ENCODE assay signal across 18 cellular contexts in the genomic region with DNA sequence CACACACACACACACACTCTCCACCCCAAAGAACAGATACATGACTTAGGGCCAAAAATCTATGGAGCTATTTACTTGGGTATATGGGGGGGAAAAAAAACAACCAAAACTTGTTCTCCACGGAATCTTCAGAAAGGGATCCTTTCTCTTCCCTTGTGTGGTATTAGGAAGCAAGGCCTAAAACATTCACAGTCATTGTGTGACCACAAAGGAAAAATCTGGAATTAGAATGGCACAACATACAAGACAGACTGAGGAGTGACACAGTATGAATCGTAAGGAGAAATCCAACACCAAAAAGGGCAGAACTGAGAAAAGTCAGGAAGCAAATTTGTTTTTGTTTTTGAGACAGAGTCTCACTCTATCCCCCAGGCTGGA.
DNase-seq lines count a peak whose midpoint lies in the region; ATAC-seq, FAIRE-seq and TF ChIP-seq lines count a peak whose summit lies in the region.
"Had no signal": no experiment of that assay in that cellular context is flagged by ENCODE, and none has a peak within 500 bp of the region (broad histone marks: within the 10 kb centered on the region; RNA-seq: fewer than 3 reads in every experiment).

No MANE protein-coding gene starts in this region.

- no peak overlapping the region for H2AFZ ChIP-seq in GM23248

- H3K4me3 ChIP-seq in A549 (no peak overlapping the region), GM23248 (no peak overlapping the region), fibroblast of the aortic adventitia (ENCODE audit: low read depth, low read length) (no peak overlapping the region), transverse colon (no peak overlapping the region)
- H3K4me3 ChIP-seq: body of pancreas, esophagus muscularis mucosa, lower lobe of right lung had no signal

- H3F3A ChIP-seq in GM23248 (ENCODE audit: insufficient read depth) = 0 out of 2 replicates have a peak, but pooled peaks cover 4% of the 10 kb centered on the region

- POLR2A ChIA-PET in A549 (lab: Yijun Ruan, JAX) (no interaction called here), WTC11 (lab: Charles Lee) (no interaction called here)

- in situ Hi-C loops in GM23248 (cut with MboI) = no loop called here
- in situ Hi-C loops in transverse colon (cut with MboI; ENCODE audit: low pct_ligation_motif_present in 1 of 4, low pct_unique_long_range_greater_than_20kb in 1 of 4, low sequenced_read_pairs in 3 of 4) = no loop called here

- H3K9me2 ChIP-seq in GM23248 (ENCODE audit: insufficient read depth) = no peaks in the 10 kb centered on the region

- H3K4me1 Mint-ChIP-seq in WTC11 (no peaks in the 10 kb centered on the region), mesothelial cell of epicardium (no peaks in the 10 kb centered on the region)

- WGBS in A549 (ENCODE audit: missing lambda C conversion rate) = 74% methylated on average over 2 of the region's 2 CpGs
- WGBS in GM23248 (ENCODE audit: low coverage in 1 of 2, low lambda C conversion rate in 2 of 2, missing lambda C conversion rate in 2 of 2), 2 experiments = 49 to 57% methylated on average over 2 of the region's 2 CpGs
- WGBS in transverse colon (ENCODE audit: low coverage in 1 of 2), 2 donors = 87 to 94% methylated on average over 2 of the region's 2 CpGs

- peak overlapping the region; percentile 34; the same call in 1 of the 2 replicates for H3K27ac Mint-ChIP-seq in WTC11
- H3K27ac Mint-ChIP-seq in mesothelial cell of epicardium = no peak overlapping the region
- H3K27ac Mint-ChIP-seq: activated T-helper 17 cell treated with anti-CD3 and anti-CD28 coated beads, Interleukin-2, amount 50 U/mL, for 72 hours; nephron had no signal

- H3K4me1 ChIP-seq in A549 (no peaks in the 10 kb centered on the region), GM23248 (ENCODE audit: insufficient read depth) (peaks cover 15% of the 10 kb centered on the region; the same call in 1 of the 2 replicates), transverse colon (no peaks in the 10 kb centered on the region)
- H3K4me1 ChIP-seq: esophagus muscularis mucosa, lower lobe of right lung had no signal

- H4K20me1 ChIP-seq in GM23248 (ENCODE audit: insufficient read depth) = no peaks in the 10 kb centered on the region

- H3K27me3 ChIP-seq in GM23248 (replicated peaks; ENCODE audit: insufficient read depth) (no peaks in the 10 kb centered on the region), transverse colon (no peaks in the 10 kb centered on the region)
- H3K27me3 ChIP-seq: body of pancreas, esophagus muscularis mucosa had no signal

- H3K9ac ChIP-seq in GM23248 = 0 out of 2 replicates have a peak overlapping the region, but pooled peaks have one; percentile 16

- H3K9me3 Mint-ChIP-seq in WTC11 (0 out of 2 replicates have a peak, but pooled peaks cover 8% of the 10 kb centered on the region), mesothelial cell of epicardium (peaks cover 4% of the 10 kb centered on the region)
- H3K9me3 Mint-ChIP-seq: activated T-helper 17 cell treated with anti-CD3 and anti-CD28 coated beads, Interleukin-2, amount 50 U/mL, for 72 hours; nephron had no signal

- intact Hi-C loops in transverse colon (cut with DNase I; ENCODE audit: low total_unique reads) = no loop called here

- DNase-seq in A549 (ENCODE audit: low read depth in 1 of 2, low spot score in 1 of 2) (no peak), GM23248 (peak; percentile 71), WTC11 (ENCODE audit: low spot score) (no peak), fibroblast of the aortic adventitia (ENCODE audit: low read depth) (peak; percentile 24), transverse colon (no peak), mesothelial cell of epicardium (ENCODE audit: low spot score in 2 of 2, unreplicated experiment in 2 of 2) (no peak), NCI-H345 treated with DMSO at 0.1 percent for 48 hours (lab: John Stamatoyannopoulos, UW; ENCODE audit: unreplicated experiment) (no peak), hypothalamus (lab: John Stamatoyannopoulos, UW) (no peak)
- DNase-seq: body of pancreas, dermis blood vessel endothelial cell, lower lobe of right lung, NCI-H2171, substantia nigra had no signal

- peak; percentile 43 for FAIRE-seq in A549 (lab: Jason Lieb, UNC)
- FAIRE-seq: D721Med had no signal

- H3K9me3 ChIP-seq in A549 (no peaks in the 10 kb centered on the region), GM23248 (ENCODE audit: low read depth) (no peaks in the 10 kb centered on the region), transverse colon (no peaks in the 10 kb centered on the region)
- H3K9me3 ChIP-seq: body of pancreas, esophagus muscularis mucosa, lower lobe of right lung had no signal

- H3K4me2 ChIP-seq in A549 (no peak overlapping the region), GM23248 (ENCODE audit: unreplicated experiment) (peak overlapping the region; percentile 19)

- H3K27ac ChIP-seq in A549 (no peak overlapping the region), GM23248 (peak overlapping the region; percentile 58), transverse colon (no peak overlapping the region)
- H3K27ac ChIP-seq: body of pancreas, esophagus muscularis mucosa, lower lobe of right lung had no signal

- no peak for TF ChIP-seq POLR2A in A549 (IDR thresholded peaks at IDR 0.05; ENCODE audit: low read length)
- no peak for TF ChIP-seq POLR2A in transverse colon (IDR thresholded peaks at IDR 0.05)

- no peak for TF ChIP-seq EP300 in A549 (IDR thresholded peaks at IDR 0.05)
- TF ChIP-seq EP300 in transverse colon (IDR thresholded peaks at IDR 0.05; ENCODE audit: low read depth) = no peak

- H3K36me3 Mint-ChIP-seq in WTC11 (peaks cover 25% of the 10 kb centered on the region), mesothelial cell of epicardium (peaks cover 23% of the 10 kb centered on the region)

- H3K36me3 ChIP-seq in GM23248 (ENCODE audit: low read depth) (peaks cover 4% of the 10 kb centered on the region), transverse colon (peaks cover 0 to 18% (median 5%) of the 10 kb centered on the region in 4 donors)

- H3K27me3 Mint-ChIP-seq in WTC11 (ENCODE audit: low read depth) (no peaks in the 10 kb centered on the region), mesothelial cell of epicardium (ENCODE audit: low read depth) (no peaks in the 10 kb centered on the region)
- H3K27me3 Mint-ChIP-seq: activated T-helper 17 cell treated with anti-CD3 and anti-CD28 coated beads, Interleukin-2, amount 50 U/mL, for 72 hours had no signal

- peaks cover 46% of the 10 kb centered on the region for H3K79me2 ChIP-seq in GM23248 (ENCODE audit: insufficient read depth)

- CTCF ChIA-PET in A549 (lab: Yijun Ruan, JAX) = interaction anchor here (2.9 kb wide), 1 partner anchor 44 kb away, joined by 14 read pairs; no protein-coding TSS in a partner anchor
- CTCF ChIA-PET in WTC11 (lab: Charles Lee) = no interaction called here

- no peak overlapping the region for H3K4me3 Mint-ChIP-seq in WTC11
- H3K4me3 Mint-ChIP-seq in mesothelial cell of epicardium = no peak overlapping the region
- H3K4me3 Mint-ChIP-seq: activated T-helper 17 cell treated with anti-CD3 and anti-CD28 coated beads, Interleukin-2, amount 50 U/mL, for 72 hours; nephron had no signal

- TF ChIP-seq RAD21 in A549 (conservative IDR thresholded peaks at IDR 0.05 in 1 of 2, IDR thresholded peaks at IDR 0.05 in 1 of 2) = no peak

- no peak for TF ChIP-seq CTCF in A549 (IDR thresholded peaks at IDR 0.05)
- TF ChIP-seq CTCF in WTC11 (IDR thresholded peaks at IDR 0.05) = no peak
- no peak for TF ChIP-seq CTCF in fibroblast of the aortic adventitia (IDR thresholded peaks at IDR 0.05; ENCODE audit: insufficient read depth, low read length)
- no peak for TF ChIP-seq CTCF in transverse colon (IDR thresholded peaks at IDR 0.05)
- TF ChIP-seq CTCF in mesothelial cell of epicardium (IDR thresholded peaks at IDR 0.05; ENCODE audit: unreplicated experiment) = no peak

- ATAC-seq in A549 (no peak), WTC11 (no peak)
- ATAC-seq: activated T-helper 17 cell treated with anti-CD3 and anti-CD28 coated beads, Interleukin-2, amount 50 U/mL, for 72 hours; body of pancreas; lower lobe of right lung; Right ventricle myocardium inferior had no signal

TF ChIP-seq in A549, 52 proteins besides CTCF, POLR2A, EP300 and RAD21:
- TF ChIP-seq, protein P1, sequence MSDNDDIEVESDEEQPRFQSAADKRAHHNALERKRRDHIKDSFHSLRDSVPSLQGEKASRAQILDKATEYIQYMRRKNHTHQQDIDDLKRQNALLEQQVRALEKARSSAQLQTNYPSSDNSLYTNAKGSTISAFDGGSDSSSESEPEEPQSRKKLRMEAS (IDR thresholded peaks at IDR 0.05) = no peak
- TF ChIP-seq ZFP36 (IDR thresholded peaks at IDR 0.05; ENCODE audit: borderline replicate concordance, partially characterized antibody) (no peak), ZC3H11A (IDR thresholded peaks at IDR 0.05) (no peak), TP53 (CRISPR knock-in tag; IDR thresholded peaks at IDR 0.05) (no peak), EHMT2 (IDR thresholded peaks at IDR 0.05; ENCODE audit: low read depth) (no peak), HOXB13 (CRISPR knock-in tag; IDR thresholded peaks at IDR 0.05; ENCODE audit: low read depth) (no peak), EHF (CRISPR knock-in tag; IDR thresholded peaks at IDR 0.05) (no peak), HDAC2 (IDR thresholded peaks at IDR 0.05) (no peak), POLR2AphosphoS2 (conservative IDR thresholded peaks at IDR 0.05; ENCODE audit: low read length) (no peak), TFCP2L1 (CRISPR knock-in tag; IDR thresholded peaks at IDR 0.05) (no peak)

TF ChIP-seq in WTC11, 78 proteins besides CTCF, POLR2A, EP300 and RAD21 (continues in another document):
- TF ChIP-seq, protein P2, sequence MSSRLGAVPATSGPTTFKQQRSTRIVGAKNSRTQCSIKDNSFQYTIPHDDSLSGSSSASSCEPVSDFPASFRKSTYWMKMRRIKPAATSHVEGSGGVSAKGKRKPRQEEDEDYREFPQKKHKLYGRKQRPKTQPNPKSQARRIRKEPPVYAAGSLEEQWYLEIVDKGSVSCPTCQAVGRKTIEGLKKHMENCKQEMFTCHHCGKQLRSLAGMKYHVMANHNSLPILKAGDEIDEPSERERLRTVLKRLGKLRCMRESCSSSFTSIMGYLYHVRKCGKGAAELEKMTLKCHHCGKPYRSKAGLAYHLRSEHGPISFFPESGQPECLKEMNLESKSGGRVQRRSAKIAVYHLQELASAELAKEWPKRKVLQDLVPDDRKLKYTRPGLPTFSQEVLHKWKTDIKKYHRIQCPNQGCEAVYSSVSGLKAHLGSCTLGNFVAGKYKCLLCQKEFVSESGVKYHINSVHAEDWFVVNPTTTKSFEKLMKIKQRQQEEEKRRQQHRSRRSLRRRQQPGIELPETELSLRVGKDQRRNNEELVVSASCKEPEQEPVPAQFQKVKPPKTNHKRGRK (CRISPR knock-in tag; IDR thresholded peaks at IDR 0.05; ENCODE audit: borderline replicate concordance) = no peak

Comparison
In these comparisons a context has a peak if more than half of its experiments do, and no peak if none do; other contexts are left out.
1. DNase-seq: peak in GM23248 (single experiment) and fibroblast of the aortic adventitia (single experiment); none in A549 (0 of 2), WTC11 (single experiment), transverse colon (single experiment), mesothelial cell of epicardium (0 of 2), NCI-H345 treated with DMSO at 0.1 percent for 48 hours (single experiment) and hypothalamus (0 of 51).